In genomic region chr16:82700541-82701240, GRCh38 we compare ENCODE assay signal across 10 cellular contexts.
DNase-seq lines count a peak whose midpoint lies in the region; ATAC-seq and TF ChIP-seq lines count a peak whose summit lies in the region.
"Had no signal": no experiment of that assay in that cellular context is flagged by ENCODE, and none has a peak within 500 bp of the region (broad histone marks: within the 10 kb centered on the region; RNA-seq: fewer than 3 reads in every experiment).

No MANE protein-coding gene starts in this region.

- H3K27me3 Mint-ChIP-seq in T-helper 2 cell treated with Interferon-gamma antibody and Interleukin-4, amounts not matched to agents 5 μg/mL and 100 μg/mL, for 36 hours (ENCODE audit: low read depth): peaks cover 7% of the 10 kb centered on the region

- H3K27me3 ChIP-seq in A673 (replicated peaks; ENCODE audit: insufficient read depth, low read depth, low read length, poor library complexity) (no peaks in the 10 kb centered on the region), heart right ventricle (no peaks in the 10 kb centered on the region)

- H3K4me3 Mint-ChIP-seq in T-helper 2 cell treated with Interferon-gamma antibody and Interleukin-4, amounts not matched to agents 5 μg/mL and 100 μg/mL, for 36 hours: peak overlapping the region; percentile 58
- H3K4me3 Mint-ChIP-seq: CD4-positive, alpha-beta T cell had no signal

- H3K9me3 ChIP-seq in A673 (ENCODE audit: low read depth, low read length, poor library complexity, severe bottlenecking) (no peaks in the 10 kb centered on the region), heart right ventricle (peaks cover 0 to 4% (median 0%) of the 10 kb centered on the region in 11 donors)
- H3K9me3 ChIP-seq: lower lobe of right lung had no signal

- H3K4me1 ChIP-seq in A673 (ENCODE audit: insufficient read depth, low read length, poor library complexity, severe bottlenecking): peaks cover 10% of the 10 kb centered on the region
- H3K4me1 ChIP-seq in heart right ventricle: peaks cover 9 to 64% (median 49%) of the 10 kb centered on the region in 9 donors

- TF ChIP-seq CTCF in A673 (conservative IDR thresholded peaks at IDR 0.05; ENCODE audit: low read depth, low read length): no peak
- TF ChIP-seq CTCF in heart right ventricle (IDR thresholded peaks at IDR 0.05): no peak

- peak overlapping the region; percentile 49 for H3K27ac Mint-ChIP-seq in T-helper 2 cell treated with Interferon-gamma antibody and Interleukin-4, amounts not matched to agents 5 μg/mL and 100 μg/mL, for 36 hours
- H3K27ac Mint-ChIP-seq: CD4-positive, alpha-beta T cell had no signal

- no TSS peak for BruUV-seq in A673 (replicated peaks; lab: Mats Ljungman, UMichigan)

- ATAC-seq in GM18868 (IDR thresholded peaks at IDR 0.05; ENCODE audit: unreplicated experiment): peak; percentile 67
- peak; percentile 18 to 80 (median 60) for ATAC-seq in heart right ventricle

- intact Hi-C loops in A673 (cut with micrococcal nuclease; ENCODE audit: unreplicated experiment) (no loop called here), heart right ventricle (cut with DNase I) (loop anchor here in 3 of 10 donors (5.0 kb wide), 3 partner anchors 58 to 68 kb away; no protein-coding TSS in a partner anchor)

- POLR2A ChIA-PET in A673 (lab: Charles Lee; ENCODE audit: low non-redundant PET) (no interaction called here), HEK293T (lab: Yijun Ruan, JAX) (no interaction called here)

- peaks cover 28% of the 10 kb centered on the region for H3K4me1 Mint-ChIP-seq in T-helper 2 cell treated with Interferon-gamma antibody and Interleukin-4, amounts not matched to agents 5 μg/mL and 100 μg/mL, for 36 hours (ENCODE audit: low read depth)

- no peaks in the 10 kb centered on the region for H3K36me3 Mint-ChIP-seq in T-helper 2 cell treated with Interferon-gamma antibody and Interleukin-4, amounts not matched to agents 5 μg/mL and 100 μg/mL, for 36 hours (ENCODE audit: low read depth)

- DNase-seq in A673 (ENCODE audit: low spot score) (peak; percentile 49), heart right ventricle (no peak), KG1 (lab: John Stamatoyannopoulos, UW) (no peak), NCI-H2107 treated with DMSO at 0.1 percent for 48 hours (lab: John Stamatoyannopoulos, UW; ENCODE audit: unreplicated experiment) (no peak), HEK293T (ENCODE audit: extremely low spot score) (no peak), UCSD-AML1 (lab: John Stamatoyannopoulos, UW; ENCODE audit: unreplicated experiment) (no peak)
- DNase-seq in T-helper 2 cell treated with Interferon-gamma antibody and Interleukin-4, amounts not matched to agents 5 μg/mL and 100 μg/mL, for 36 hours (ENCODE audit: low spot score): no peak
- DNase-seq: CD4-positive, alpha-beta T cell; lower lobe of right lung had no signal

- peaks cover 5% of the 10 kb centered on the region for H3K9me3 Mint-ChIP-seq in T-helper 2 cell treated with Interferon-gamma antibody and Interleukin-4, amounts not matched to agents 5 μg/mL and 100 μg/mL, for 36 hours
- H3K9me3 Mint-ChIP-seq: CD4-positive, alpha-beta T cell had no signal

- CTCF ChIA-PET in A673 (lab: Charles Lee) (no interaction called here), HEK293T (lab: Yijun Ruan, JAX) (no interaction called here)

- no peaks in the 10 kb centered on the region for H3K36me3 ChIP-seq in A673 (ENCODE audit: insufficient read depth, low read length, poor library complexity, severe bottlenecking)
- H3K36me3 ChIP-seq in heart right ventricle: no peaks in the 10 kb centered on the region
- H3K36me3 ChIP-seq: lower lobe of right lung had no signal

- H3K27ac ChIP-seq in A673 (ENCODE audit: low read depth, low read length, poor library complexity, severe bottlenecking) (no peak overlapping the region), heart right ventricle (peak overlapping the region; percentile 47 to 93 (median 84))
- H3K27ac ChIP-seq: lower lobe of right lung had no signal

- no peak overlapping the region for H3K4me3 ChIP-seq in A673 (ENCODE audit: low read depth, low read length, poor library complexity, severe bottlenecking)
- no peak overlapping the region for H3K4me3 ChIP-seq in heart right ventricle
- H3K4me3 ChIP-seq: lower lobe of right lung had no signal

- 14 to 53% methylated on average over 5 of the region's 5 CpGs for WGBS in heart right ventricle, 2 donors

TF ChIP-seq in HEK293T, 16 proteins besides CTCF, POLR2A, EP300 and RAD21:
- TF ChIP-seq PKNOX1 (IDR thresholded peaks at IDR 0.05): no peak
- no peak for TF ChIP-seq FOXA1 (IDR thresholded peaks at IDR 0.05)
- no peak for TF ChIP-seq ZNF384 (IDR thresholded peaks at IDR 0.05)
- TF ChIP-seq LEF1 (IDR thresholded peaks at IDR 0.05; ENCODE audit: borderline replicate concordance): no peak
- no peak for TF ChIP-seq SUZ12 (IDR thresholded peaks at IDR 0.05)
- no peak for TF ChIP-seq FOXM1 (IDR thresholded peaks at IDR 0.05; ENCODE audit: borderline replicate concordance)
- TF ChIP-seq ARNT (IDR thresholded peaks at IDR 0.05): no peak
- TF ChIP-seq FOXK2 (IDR thresholded peaks at IDR 0.05): no peak
- TF ChIP-seq NFRKB (IDR thresholded peaks at IDR 0.05): no peak
- no peak for TF ChIP-seq BHLHE40 (IDR thresholded peaks at IDR 0.05; ENCODE audit: borderline replicate concordance)
- TF ChIP-seq TARDBP (IDR thresholded peaks at IDR 0.05): no peak
